In genomic region chr16:18799500-18799899, GRCh38 we compare ENCODE assay signal across 10 cellular contexts. TPM values are rescaled to one million over a fixed set of nuclear protein-coding genes. Genes with fewer than 3 reads are reported as not detected.
A peak's percentile ranks its signal among the peaks of the same experiment; 100 is the strongest.
DNase-seq lines count a peak whose midpoint lies in the region; ATAC-seq and TF ChIP-seq lines count a peak whose summit lies in the region.
"Had no signal": no experiment of that assay in that cellular context is flagged by ENCODE, and none has a peak within 500 bp of the region (broad histone marks: within the 10 kb centered on the region; RNA-seq: fewer than 3 reads in every experiment).

No MANE protein-coding gene starts in this region.

- H3K36me3 ChIP-seq in SK-N-SH (replicated peaks in 1 of 2; ENCODE audit: control insufficient read depth in 1 of 2, insufficient read depth in 2 of 2, low read length in 1 of 2) (peaks cover 29 to 33% of the 10 kb centered on the region in 2 experiments), skeletal muscle satellite cell (ENCODE audit: insufficient read depth, low read length) (peaks cover 41% of the 10 kb centered on the region), body of pancreas (replicated peaks in 1 of 2; ENCODE audit: insufficient read depth in 1 of 2, low read depth in 2 of 2) (peaks cover 0 to under 1% of the 10 kb centered on the region in 2 donors)

- peak overlapping the region; percentile 97 to 98 for H3K4me3 ChIP-seq in SK-N-SH (ENCODE audit: low read depth in 2 of 2, low read length in 1 of 2)
- H3K4me3 ChIP-seq in fibroblast of the aortic adventitia (ENCODE audit: low read depth, low read length) = peak overlapping the region; percentile 86
- H3K4me3 ChIP-seq in skeletal muscle satellite cell (ENCODE audit: low read length) = peak overlapping the region; percentile 92
- H3K4me3 ChIP-seq in body of pancreas = no peak overlapping the region

- H4K20me1 ChIP-seq in SK-N-SH (ENCODE audit: insufficient read depth) = peaks cover 38% of the 10 kb centered on the region

- no peak for TF ChIP-seq RAD21 in SK-N-SH (IDR thresholded peaks at IDR 0.05; ENCODE audit: low read length)

- no peak for DNase-seq in SK-N-SH
- no peak for DNase-seq in fibroblast of the aortic adventitia (ENCODE audit: low read depth)
- DNase-seq in body of pancreas = no peak
- no peak for DNase-seq in NCI-H2196 treated with DMSO at 0.1 percent for 48 hours (lab: John Stamatoyannopoulos, UW; ENCODE audit: unreplicated experiment)
- DNase-seq in ecto neural progenitor cell (ENCODE audit: low spot score) = no peak
- DNase-seq: cerebellar nuclear complex, SHP77 treated with DMSO at 0.1 percent for 48 hours had no signal

- no peaks in the 10 kb centered on the region for H3K27me3 ChIP-seq in SK-N-SH (ENCODE audit: insufficient read depth)
- H3K27me3 ChIP-seq in skeletal muscle satellite cell (ENCODE audit: control insufficient read depth, insufficient read depth, low read length) = no peaks in the 10 kb centered on the region
- no peaks in the 10 kb centered on the region for H3K27me3 ChIP-seq in body of pancreas

- 73% methylated on average over 3 of the region's 3 CpGs for WGBS in SK-N-SH (ENCODE audit: low lambda C conversion rate)
- 49 to 62% methylated on average over 3 of the region's 3 CpGs for WGBS in body of pancreas, 2 donors

- H3K27ac ChIP-seq in SK-N-SH (ENCODE audit: low read depth in 2 of 2, low read length in 1 of 2) (no peak overlapping the region), VCaP (peak overlapping the region; percentile 70), body of pancreas (peak overlapping the region in 2 of 4 donors; percentile 27 to 87)

- CTCF ChIA-PET in SK-N-SH (lab: Yijun Ruan, JAX) = no interaction called here

- peak overlapping the region; percentile 96; the same call in 1 of the 2 replicates for H3K9ac ChIP-seq in SK-N-SH
- peak overlapping the region; percentile 93 for H3K9ac ChIP-seq in skeletal muscle satellite cell (ENCODE audit: low read depth, low read length)

- no peaks in the 10 kb centered on the region for H3K9me2 ChIP-seq in SK-N-SH

- H3K4me2 ChIP-seq in SK-N-SH = peak overlapping the region; percentile 72
- peak overlapping the region; percentile 95 for H3K4me2 ChIP-seq in skeletal muscle satellite cell (ENCODE audit: low read length)

- TF ChIP-seq POLR2A in body of pancreas (IDR thresholded peaks at IDR 0.05) = no peak

- peaks cover 33% of the 10 kb centered on the region for H3F3A ChIP-seq in SK-N-SH (replicated peaks; ENCODE audit: insufficient read depth)

- no peak for ATAC-seq in SK-N-SH treated with all-trans-retinoic acid at 6 μM for 48 hours
- ATAC-seq in body of pancreas = no peak

- H3K9me3 ChIP-seq in SK-N-SH = no peaks in the 10 kb centered on the region
- no peaks in the 10 kb centered on the region for H3K9me3 ChIP-seq in skeletal muscle satellite cell (replicated peaks; ENCODE audit: low read length)
- peaks cover 0 to 3% (median 0%) of the 10 kb centered on the region in 3 donors for H3K9me3 ChIP-seq in body of pancreas

- intact Hi-C loops in body of pancreas (cut with DNase I) = no loop called here

- TF ChIP-seq CTCF in SK-N-SH (IDR thresholded peaks at IDR 0.05) (no peak), VCaP (conservative IDR thresholded peaks at IDR 0.05) (no peak), fibroblast of the aortic adventitia (IDR thresholded peaks at IDR 0.05; ENCODE audit: insufficient read depth, low read length) (no peak), body of pancreas (IDR thresholded peaks at IDR 0.05) (no peak)

- H2AFZ ChIP-seq in SK-N-SH (ENCODE audit: low read depth) = no peak overlapping the region

- POLR2A ChIA-PET in SK-N-SH (lab: Yijun Ruan, JAX) = interaction anchor here (4.9 kb wide), 1 partner anchor 10 kb away, joined by 56 read pairs; the partner anchor contains the start of gene RPS15A

- peaks cover 78% of the 10 kb centered on the region for H3K79me2 ChIP-seq in SK-N-SH (ENCODE audit: insufficient read depth)

- peaks cover 11 to 31% of the 10 kb centered on the region in 2 experiments; a peak in 3 of 4 replicates for H3K4me1 ChIP-seq in SK-N-SH (ENCODE audit: control insufficient read depth in 1 of 2, insufficient read depth in 2 of 2, low read depth in 1 of 2, low read length in 1 of 2)
- H3K4me1 ChIP-seq in skeletal muscle satellite cell (ENCODE audit: control insufficient read depth, insufficient read depth, low read length) = peaks cover 38% of the 10 kb centered on the region
- H3K4me1 ChIP-seq in body of pancreas = peaks cover 63% of the 10 kb centered on the region

- no peak for TF ChIP-seq EP300 in SK-N-SH (IDR thresholded peaks at IDR 0.05; ENCODE audit: borderline replicate concordance in 1 of 2, low read depth in 1 of 2, low read length in 1 of 2)

TF ChIP-seq in SK-N-SH, 30 proteins besides CTCF, POLR2A, EP300 and RAD21:
- no peak for TF ChIP-seq NFIC (IDR thresholded peaks at IDR 0.05; ENCODE audit: borderline replicate concordance)
- TF ChIP-seq FOXJ3 (CRISPR knock-in tag; IDR thresholded peaks at IDR 0.05) = no peak
- no peak for TF ChIP-seq MXI1 (IDR thresholded peaks at IDR 0.05; ENCODE audit: low read depth, low read length)

TF ChIP-seq in SK-N-SH treated with all-trans-retinoic acid at 6 μM for 48 hours, 23 proteins besides CTCF, POLR2A, EP300 and RAD21 (continues in another document):
- TF ChIP-seq CREB5 (CRISPR knock-in tag; IDR thresholded peaks at IDR 0.05; ENCODE audit: low read depth) (no peak), ISL1 (CRISPR knock-in tag; IDR thresholded peaks at IDR 0.05) (no peak), ZNF565 (CRISPR knock-in tag; conservative IDR thresholded peaks at IDR 0.05; ENCODE audit: low read depth) (no peak), SNAI2 (CRISPR knock-in tag; IDR thresholded peaks at IDR 0.05) (no peak), TSHZ2 (CRISPR knock-in tag; IDR thresholded peaks at IDR 0.05) (no peak), ESRRG (CRISPR knock-in tag; IDR thresholded peaks at IDR 0.05) (no peak), ZNF70 (CRISPR knock-in tag; IDR thresholded peaks at IDR 0.05) (no peak), ZNF8 (CRISPR knock-in tag; IDR thresholded peaks at IDR 0.05) (no peak), CSDC2 (CRISPR knock-in tag; IDR thresholded peaks at IDR 0.05) (no peak), POU6F1 (CRISPR knock-in tag; IDR thresholded peaks at IDR 0.05; ENCODE audit: borderline replicate concordance, low read depth) (no peak)

RNA-seq across cellular contexts. Expression of gene ARL6IP1, which starts 1.8 kb away (rescaled TPM):
- 95.8 and 104 TPM in 2 replicates for polyA plus RNA-seq in SK-N-SH (2012; rRNA removed)
- polyA plus RNA-seq in SK-N-SH (2012; cell fraction: cytosol; rRNA removed) = 135 and 137 TPM in 2 replicates
- polyA plus RNA-seq in SK-N-SH (2012; cell fraction: nucleus; rRNA removed) = 27.4 and 48.5 TPM in 2 replicates
- total RNA-seq in fibroblast of the aortic adventitia (ENCODE audit: low replicate concordance) = 202 and 240 TPM in 2 replicates
- 155 and 185 TPM in 2 replicates for total RNA-seq in skeletal muscle satellite cell (2012; rRNA removed)
- 100 to 1,000 TPM; 111 to 153 TPM for total RNA-seq in body of pancreas

RNA-seq across cellular contexts. Expression of gene RPS15A, which starts 9.4 kb away (rescaled TPM):
- 6,745 and 7,967 TPM in 2 replicates for polyA plus RNA-seq in SK-N-SH (2012; rRNA removed)
- 8,928 and 9,571 TPM in 2 replicates for polyA plus RNA-seq in SK-N-SH (2012; cell fraction: cytosol; rRNA removed)
- 637 and 1,133 TPM in 2 replicates for polyA plus RNA-seq in SK-N-SH (2012; cell fraction: nucleus; rRNA removed)
- total RNA-seq in fibroblast of the aortic adventitia (ENCODE audit: low replicate concordance) (187 and 2,964 TPM in 2 replicates), body of pancreas (100 to 1,000 TPM; 232 to 393 TPM)
- total RNA-seq in skeletal muscle satellite cell (2012; rRNA removed) = 1,057 and 1,884 TPM in 2 replicates

Comparison
In these comparisons a context has a peak if more than half of its experiments do, and no peak if none do; other contexts are left out.
1. H3K4me3 ChIP-seq: peak in SK-N-SH (2 of 2), fibroblast of the aortic adventitia (single experiment) and skeletal muscle satellite cell (single experiment); none in body of pancreas (0 of 2).